ENCODE assay signal across 1 cellular context in the genomic region with DNA sequence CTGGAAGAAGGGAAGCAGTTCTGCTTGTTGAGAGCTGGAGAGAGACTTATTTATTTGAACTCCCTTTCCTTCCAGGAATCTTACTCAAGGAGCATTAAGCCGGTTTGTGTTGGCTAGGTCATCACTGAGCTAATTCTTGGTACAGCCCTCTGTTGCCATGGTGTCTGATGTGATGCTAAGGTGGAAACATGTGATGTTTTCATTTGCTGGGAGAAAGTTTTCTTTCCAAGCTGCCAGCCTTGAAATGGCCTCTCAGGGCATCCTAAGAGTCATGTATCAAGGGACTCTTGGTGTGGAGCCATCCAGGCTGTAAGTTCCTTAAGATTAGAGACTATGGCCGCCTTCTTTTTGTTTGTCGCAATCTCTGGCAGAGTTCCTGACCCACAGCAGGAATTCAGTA.
TF ChIP-seq lines count a peak whose summit lies in the region.

No MANE protein-coding gene starts in this region.

TF ChIP-seq in endothelial cell of umbilical vein, 7 proteins besides CTCF, POLR2A, EP300 and RAD21:
- TF ChIP-seq GATA2 (IDR thresholded peaks at IDR 0.05; ENCODE audit: insufficient read depth, insufficient read length, low read depth, low read length) (no peak), FOS (IDR thresholded peaks at IDR 0.05; ENCODE audit: borderline replicate concordance, insufficient read depth, low read length) (no peak), MYC (IDR thresholded peaks at IDR 0.05; ENCODE audit: low read depth, low read length) (no peak), EZH2 (IDR thresholded peaks at IDR 0.05; ENCODE audit: borderline replicate concordance, low read depth, low read length, severe bottlenecking) (no peak), JUN (IDR thresholded peaks at IDR 0.05; ENCODE audit: borderline replicate concordance, insufficient read depth, insufficient read length, low read depth) (no peak), POLR2AphosphoS5 (IDR thresholded peaks at IDR 0.05; ENCODE audit: insufficient read depth, low read depth, low read length) (no peak)
- TF ChIP-seq, protein P1, sequence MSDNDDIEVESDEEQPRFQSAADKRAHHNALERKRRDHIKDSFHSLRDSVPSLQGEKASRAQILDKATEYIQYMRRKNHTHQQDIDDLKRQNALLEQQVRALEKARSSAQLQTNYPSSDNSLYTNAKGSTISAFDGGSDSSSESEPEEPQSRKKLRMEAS (IDR thresholded peaks at IDR 0.05; ENCODE audit: insufficient read depth, insufficient read length) = no peak
